Comparison of ENCODE assay signal across 24 cellular contexts in the genomic region with DNA sequence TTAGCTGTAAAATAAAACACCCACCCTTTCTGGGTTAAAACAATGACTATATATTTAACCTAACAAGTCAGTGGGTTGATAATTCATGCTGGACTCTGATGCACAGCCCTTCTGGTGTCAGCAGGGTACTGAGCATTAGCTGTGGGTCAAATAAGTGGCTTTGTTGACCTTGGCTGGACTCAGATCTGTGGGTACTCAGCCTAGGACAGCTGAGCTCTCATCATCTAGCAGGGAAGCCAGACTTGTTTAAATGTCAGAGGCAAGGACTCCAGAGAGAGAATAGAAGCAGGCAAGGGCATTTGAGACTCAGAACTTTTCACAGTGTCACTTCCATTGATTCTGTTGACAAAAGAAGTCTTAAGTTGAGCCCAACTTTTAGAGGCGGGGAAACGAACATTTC.
DNase-seq lines count a peak whose midpoint lies in the region; ATAC-seq and TF ChIP-seq lines count a peak whose summit lies in the region.
"Had no signal": no experiment of that assay in that cellular context is flagged by ENCODE, and none has a peak within 500 bp of the region (broad histone marks: within the 10 kb centered on the region; RNA-seq: fewer than 3 reads in every experiment).

No MANE protein-coding gene starts in this region.

- H3K79me2 ChIP-seq in GM23338 (replicated peaks; ENCODE audit: insufficient read depth) (no peaks in the 10 kb centered on the region), trophoblast cell (ENCODE audit: control insufficient read depth, insufficient read depth, low read length, poor library complexity) (no peaks in the 10 kb centered on the region)

- H3K27me3 ChIP-seq in GM23338 (ENCODE audit: insufficient read depth) (no peaks in the 10 kb centered on the region), trophoblast cell (ENCODE audit: insufficient read depth, low read length) (no peaks in the 10 kb centered on the region)
- H3K27me3 ChIP-seq: BE2C; BLaER1 treated with 17β-estradiol and CSF1 and Interleukin-3, amounts not matched to agents 10 nM and 100 nM had no signal

- no peaks in the 10 kb centered on the region for H4K20me1 ChIP-seq in GM23338 (replicated peaks; ENCODE audit: insufficient read depth)
- H4K20me1 ChIP-seq: BLaER1 treated with 17β-estradiol and CSF1 and Interleukin-3, amounts not matched to agents 10 nM and 100 nM had no signal

- H3K36me3 ChIP-seq in GM23338 (ENCODE audit: insufficient read depth) (no peaks in the 10 kb centered on the region), trophoblast cell (ENCODE audit: control insufficient read depth in 1 of 2, insufficient read depth in 2 of 2, low read length in 2 of 2) (no peaks in the 10 kb centered on the region)
- H3K36me3 ChIP-seq: BE2C; BLaER1 treated with 17β-estradiol and CSF1 and Interleukin-3, amounts not matched to agents 10 nM and 100 nM had no signal

- H3K36me3 Mint-ChIP-seq in GM23338 (ENCODE audit: low read depth) (no peaks in the 10 kb centered on the region), neural crest cell (ENCODE audit: low read depth) (no peaks in the 10 kb centered on the region)
- H3K36me3 Mint-ChIP-seq: CD14-positive monocyte; CD8-positive, alpha-beta memory T cell had no signal

- TF ChIP-seq CTCF in GM23338 (conservative IDR thresholded peaks at IDR 0.05; ENCODE audit: low read depth in 2 of 2) (no peak), neural crest cell (conservative IDR thresholded peaks at IDR 0.05) (no peak), GM13977 (IDR thresholded peaks at IDR 0.05; ENCODE audit: extremely low read depth, insufficient read depth, missing control alignments) (no peak)

- H3K4me1 Mint-ChIP-seq in GM23338 (no peaks in the 10 kb centered on the region), neural crest cell (peaks cover 9% of the 10 kb centered on the region)
- H3K4me1 Mint-ChIP-seq: CD14-positive monocyte; CD8-positive, alpha-beta memory T cell had no signal

- H3K4me1 ChIP-seq in GM23338 (ENCODE audit: insufficient read depth) (no peaks in the 10 kb centered on the region), trophoblast cell (ENCODE audit: control insufficient read depth in 1 of 2, insufficient read depth in 2 of 2, low read length in 2 of 2) (no peaks in the 10 kb centered on the region)
- H3K4me1 ChIP-seq: A549; BE2C; BLaER1 treated with 17β-estradiol and CSF1 and Interleukin-3, amounts not matched to agents 10 nM and 100 nM had no signal

- H3K4ac ChIP-seq in trophoblast cell (ENCODE audit: low read depth, low read length), result no peak overlapping the region

- no peak overlapping the region for H4K12ac ChIP-seq in trophoblast cell (ENCODE audit: low read depth, low read length)

- H3K27ac Mint-ChIP-seq in GM23338 (no peak overlapping the region), neural crest cell (ENCODE audit: unreplicated experiment) (no peak overlapping the region)
- H3K27ac Mint-ChIP-seq: CD14-positive monocyte; CD4-positive, alpha-beta T cell; CD8-positive, alpha-beta memory T cell had no signal

- H3K4me3 ChIP-seq in GM23338 (no peak overlapping the region), trophoblast cell (ENCODE audit: low read depth, low read length) (no peak overlapping the region)
- H3K4me3 ChIP-seq: A549; BLaER1 treated with 17β-estradiol and CSF1 and Interleukin-3, amounts not matched to agents 10 nM and 100 nM; GM12878 had no signal

- H3K27me3 Mint-ChIP-seq in GM23338 (ENCODE audit: insufficient read depth, low read depth, poor library complexity) (no peaks in the 10 kb centered on the region), neural crest cell (ENCODE audit: low read depth) (no peaks in the 10 kb centered on the region)
- H3K27me3 Mint-ChIP-seq: CD4-positive, alpha-beta T cell; CD8-positive, alpha-beta memory T cell had no signal

- no peak overlapping the region for H2BK12ac ChIP-seq in trophoblast cell (ENCODE audit: low read length)

- no peak overlapping the region for H4K91ac ChIP-seq in trophoblast cell (ENCODE audit: low read depth, low read length)

- H3K9me3 Mint-ChIP-seq in GM23338 (no peaks in the 10 kb centered on the region), neural crest cell (no peaks in the 10 kb centered on the region)

- no peak overlapping the region for H3K18ac ChIP-seq in trophoblast cell (ENCODE audit: low read length)

- H3K27ac ChIP-seq in GM23338 (ENCODE audit: low read depth) (no peak overlapping the region), trophoblast cell (ENCODE audit: low read depth, low read length) (no peak overlapping the region)
- H3K27ac ChIP-seq: A549; BLaER1 treated with 17β-estradiol and CSF1 and Interleukin-3, amounts not matched to agents 10 nM and 100 nM had no signal

- H2BK120ac ChIP-seq in trophoblast cell (ENCODE audit: insufficient read depth, low read length, poor library complexity), result no peak overlapping the region

- H3K4me3 Mint-ChIP-seq in GM23338 (no peak overlapping the region), neural crest cell (no peak overlapping the region)
- H3K4me3 Mint-ChIP-seq: CD14-positive monocyte; CD4-positive, alpha-beta T cell; CD8-positive, alpha-beta memory T cell had no signal

- H3K14ac ChIP-seq in trophoblast cell (ENCODE audit: low read length), result no peak overlapping the region

- H3K4me2 ChIP-seq in GM23338 (no peak overlapping the region), trophoblast cell (ENCODE audit: low read length) (no peak overlapping the region)
- H3K4me2 ChIP-seq: A549; BLaER1 treated with 17β-estradiol and CSF1 and Interleukin-3, amounts not matched to agents 10 nM and 100 nM had no signal

- H2AFZ ChIP-seq in GM23338, result peak overlapping the region; percentile 28; the same call in 1 of the 2 replicates
- H2AFZ ChIP-seq in trophoblast cell (ENCODE audit: insufficient read depth, low read length, poor library complexity), result no peak overlapping the region

- H3K9me2 ChIP-seq in GM23338 (ENCODE audit: insufficient read depth), result no peaks in the 10 kb centered on the region

- intact Hi-C loops in Right ventricle myocardium superior (cut with DNase I), result no loop called here
- intact Hi-C loops in cardiac septum (cut with DNase I), result no loop called here

- in situ Hi-C loops in GM13977 (cut with MboI; ENCODE audit: low pct_unique_long_range_greater_than_20kb, low sequenced_read_pairs, unreplicated experiment), result no loop called here

- H3K79me1 ChIP-seq in trophoblast cell (ENCODE audit: low read length), result no peaks in the 10 kb centered on the region

- ATAC-seq in Right ventricle myocardium superior (ENCODE audit: poor library complexity) (peak; percentile 43), GM23338 (no peak), GM21717 (IDR thresholded peaks at IDR 0.05; ENCODE audit: unreplicated experiment) (no peak)
- ATAC-seq: A549, GM12878 had no signal

- H4K8ac ChIP-seq in trophoblast cell (ENCODE audit: low read depth, low read length), result no peak overlapping the region

- no peak for DNase-seq in Right ventricle myocardium superior
- no peak for DNase-seq in cardiac septum (ENCODE audit: low spot score)
- no peak for DNase-seq in GM23338 (ENCODE audit: low spot score)
- DNase-seq in neural crest cell (ENCODE audit: low read depth, low spot score), result peak; percentile 1
- DNase-seq in trophoblast cell, result no peak
- no peak for DNase-seq in GM13977 (ENCODE audit: low spot score)
- DNase-seq: 8988T; ACHN; AML-193; BE2C; CD4-positive, alpha-beta T cell; CD8-positive, alpha-beta memory T cell; DMS 273 treated with DMSO at 0.1 percent for 48 hours; DMS79; EL; GDM1; GOT3; H7; HCEC 1CT had no signal

- no peaks in the 10 kb centered on the region for H3K9me3 ChIP-seq in trophoblast cell (ENCODE audit: insufficient read depth, low read depth, low read length)
- H3K9me3 ChIP-seq: A549; BE2C; BLaER1 treated with 17β-estradiol and CSF1 and Interleukin-3, amounts not matched to agents 10 nM and 100 nM had no signal

- H3K9ac ChIP-seq in trophoblast cell (ENCODE audit: low read length), result no peak overlapping the region
- H3K9ac ChIP-seq: BLaER1 treated with 17β-estradiol and CSF1 and Interleukin-3, amounts not matched to agents 10 nM and 100 nM had no signal

- WGBS in trophoblast cell (ENCODE audit: extremely low coverage, insufficient coverage, insufficient read length), result no CpG with 5 or more reads among the region's 2 CpGs

- peak overlapping the region; percentile 99 for H3K23ac ChIP-seq in trophoblast cell (ENCODE audit: low read length)

- no peak overlapping the region for H2AK5ac ChIP-seq in trophoblast cell (ENCODE audit: low read length)

- no peaks in the 10 kb centered on the region for H3F3A ChIP-seq in GM23338 (replicated peaks; ENCODE audit: low read depth)

- H2BK5ac ChIP-seq in trophoblast cell (ENCODE audit: low read depth, low read length, poor library complexity), result no peak overlapping the region

TF ChIP-seq in GM23338, 12 proteins besides CTCF, POLR2A, EP300 and RAD21 (continues in another document):
- TF ChIP-seq NANOG (IDR thresholded peaks at IDR 0.05; ENCODE audit: borderline replicate concordance) (no peak), STAT1 (IDR thresholded peaks at IDR 0.05; ENCODE audit: unreplicated experiment) (no peak), ZNF114 (CRISPR knock-in tag; IDR thresholded peaks at IDR 0.05) (no peak), POLR2AphosphoS5 (IDR thresholded peaks at IDR 0.05; ENCODE audit: low read depth) (no peak), CREB1 (CRISPR knock-in tag; IDR thresholded peaks at IDR 0.05; ENCODE audit: low read depth) (no peak)
- TF ChIP-seq, protein P1, sequence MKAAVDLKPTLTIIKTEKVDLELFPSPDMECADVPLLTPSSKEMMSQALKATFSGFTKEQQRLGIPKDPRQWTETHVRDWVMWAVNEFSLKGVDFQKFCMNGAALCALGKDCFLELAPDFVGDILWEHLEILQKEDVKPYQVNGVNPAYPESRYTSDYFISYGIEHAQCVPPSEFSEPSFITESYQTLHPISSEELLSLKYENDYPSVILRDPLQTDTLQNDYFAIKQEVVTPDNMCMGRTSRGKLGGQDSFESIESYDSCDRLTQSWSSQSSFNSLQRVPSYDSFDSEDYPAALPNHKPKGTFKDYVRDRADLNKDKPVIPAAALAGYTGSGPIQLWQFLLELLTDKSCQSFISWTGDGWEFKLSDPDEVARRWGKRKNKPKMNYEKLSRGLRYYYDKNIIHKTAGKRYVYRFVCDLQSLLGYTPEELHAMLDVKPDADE (IDR thresholded peaks at IDR 0.05), result no peak
